In genomic region chr20:36624925-36625324, GRCh38 we compare ENCODE assay signal across 22 cellular contexts. TPM values are rescaled to one million over a fixed set of nuclear protein-coding genes. Genes with fewer than 3 reads are reported as not detected.
A peak's percentile ranks its signal among the peaks of the same experiment; 100 is the strongest.
DNase-seq lines count a peak whose midpoint lies in the region; ATAC-seq, FAIRE-seq and TF ChIP-seq lines count a peak whose summit lies in the region.
"Had no signal": no experiment of that assay in that cellular context is flagged by ENCODE, and none has a peak within 500 bp of the region (broad histone marks: within the 10 kb centered on the region; RNA-seq: fewer than 3 reads in every experiment).

No MANE protein-coding gene starts in this region.

- peaks cover 37% of the 10 kb centered on the region for H3K4me1 ChIP-seq in HepG2 (ENCODE audit: insufficient read depth, low read length)
- no peaks in the 10 kb centered on the region for H3K4me1 ChIP-seq in right lobe of liver
- H3K4me1 ChIP-seq in mucosa of rectum (ENCODE audit: control insufficient read depth in 2 of 2, insufficient read depth in 2 of 2, low read length in 2 of 2), result peaks cover 5 to 13% of the 10 kb centered on the region in 2 donors
- H3K4me1 ChIP-seq in kidney (ENCODE audit: control insufficient read depth in 1 of 2, insufficient read depth in 1 of 2, low read depth in 1 of 2, low read length in 2 of 2), result no peaks in the 10 kb centered on the region
- H3K4me1 ChIP-seq: thyroid gland had no signal

- H3K36me3 ChIP-seq in HepG2 (replicated peaks in 1 of 2; ENCODE audit: control insufficient read depth in 1 of 2, insufficient read depth in 2 of 2, low read length in 2 of 2), result no peaks in the 10 kb centered on the region
- H3K36me3 ChIP-seq in right lobe of liver, result no peaks in the 10 kb centered on the region
- no peaks in the 10 kb centered on the region for H3K36me3 ChIP-seq in mucosa of rectum (ENCODE audit: control insufficient read depth in 2 of 2, insufficient read depth in 2 of 2, low read length in 2 of 2)
- no peaks in the 10 kb centered on the region for H3K36me3 ChIP-seq in kidney (ENCODE audit: control insufficient read depth in 1 of 2, insufficient read depth in 2 of 2, low read length in 2 of 2)
- H3K36me3 ChIP-seq: thyroid gland had no signal

- in situ Hi-C loops in HepG2 (cut with HindIII; ENCODE audit: extremely low pct_ligation_motif_present, low pct_unique_long_range_greater_than_20kb), result no loop called here

- no peaks in the 10 kb centered on the region for H3K79me2 ChIP-seq in HepG2 (ENCODE audit: insufficient read depth, low read length)

- CTCF ChIA-PET in HepG2 (lab: Yijun Ruan, JAX; ENCODE audit: low intra/inter-chr PET ratio, low total read pairs), result no interaction called here

- H3K27me3 ChIP-seq in HepG2 (ENCODE audit: control insufficient read depth in 1 of 2, insufficient read depth in 2 of 2, low read length in 2 of 2), result no peaks in the 10 kb centered on the region
- H3K27me3 ChIP-seq in right lobe of liver, result no peaks in the 10 kb centered on the region
- no peaks in the 10 kb centered on the region for H3K27me3 ChIP-seq in mucosa of rectum (ENCODE audit: control insufficient read depth in 2 of 2, insufficient read depth in 2 of 2, low read length in 2 of 2)
- H3K27me3 ChIP-seq: thyroid gland had no signal

- H3K4me3 ChIP-seq in HepG2 (replicated peaks in 1 of 3; ENCODE audit: insufficient read depth in 1 of 3, low read depth in 2 of 3, low read length in 3 of 3), result no peak overlapping the region
- H3K4me3 ChIP-seq in right lobe of liver, result no peak overlapping the region
- H3K4me3 ChIP-seq in mucosa of rectum (ENCODE audit: low read length in 2 of 2), result peak overlapping the region in 1 of 2 donors; percentile 22
- H3K4me3 ChIP-seq in kidney (ENCODE audit: low read length in 2 of 2), result no peak overlapping the region
- H3K4me3 ChIP-seq: thyroid gland had no signal

- H3K9ac ChIP-seq in HepG2 (ENCODE audit: insufficient read depth, low read depth, low read length) (peak overlapping the region; percentile 48; the same call in 1 of the 2 replicates), mucosa of rectum (ENCODE audit: low read depth in 1 of 2, low read length in 2 of 2) (no peak overlapping the region), kidney (ENCODE audit: low read length in 2 of 2) (no peak overlapping the region)

- WGBS in HepG2 (ENCODE audit: low lambda C conversion rate), result 79% methylated on average over 2 of the region's 2 CpGs
- WGBS in right lobe of liver (ENCODE audit: insufficient coverage, low coverage, low lambda C conversion rate, missing lambda C conversion rate), result 100% methylated on average over 1 of the region's 2 CpGs

- TF ChIP-seq POLR2A in HepG2 (IDR thresholded peaks at IDR 0.05; ENCODE audit: insufficient read depth in 1 of 2, low read depth in 2 of 2, low read length in 2 of 2) (no peak), right lobe of liver (IDR thresholded peaks at IDR 0.05) (no peak)

- H3K27ac ChIP-seq in HepG2 (ENCODE audit: extremely low read length, insufficient read depth, low read length), result no peak overlapping the region
- no peak overlapping the region for H3K27ac ChIP-seq in right lobe of liver
- peak overlapping the region; percentile 32 to 76 for H3K27ac ChIP-seq in mucosa of rectum (ENCODE audit: low read depth in 2 of 2, low read length in 2 of 2)
- no peak overlapping the region for H3K27ac ChIP-seq in kidney (ENCODE audit: low read depth in 2 of 2, low read length in 2 of 2)
- H3K27ac ChIP-seq: thyroid gland had no signal

- BruUV-seq in HepG2 (replicated peaks; lab: Mats Ljungman, UMichigan), result no TSS peak

- DNase-seq in NCI-H510A treated with DMSO at 0.1 percent for 48 hours (lab: John Stamatoyannopoulos, UW) (peak; percentile 29), NCI-H510A (lab: John Stamatoyannopoulos, UW) (no peak), HepG2 (ENCODE audit: low spot score) (no peak), right lobe of liver (no peak), kidney (no peak), islet precursor cell (no peak)
- DNase-seq: 8988T; activated CD4-positive, alpha-beta T cell treated with anti-CD3 and anti-CD28 coated beads for 4 hours; NCI-H1694 treated with DMSO at 0.1 percent for 48 hours; OCI-M1; stimulated activated naive CD4-positive, alpha-beta T cell; thyroid gland had no signal

- intact Hi-C loops in HepG2 (cut with micrococcal nuclease; ENCODE audit: unreplicated experiment) (no loop called here), right lobe of liver (cut with DNase I) (no loop called here), kidney (cut with DNase I) (no loop called here)

- no peak for TF ChIP-seq RAD21 in HepG2 (CRISPR knock-in tag; IDR thresholded peaks at IDR 0.05)

- TF ChIP-seq EP300 in HepG2 (IDR thresholded peaks at IDR 0.05; ENCODE audit: low read depth in 2 of 2, low read length in 2 of 2) (no peak), HepG2 (CRISPR knock-in tag; IDR thresholded peaks at IDR 0.05; ENCODE audit: borderline replicate concordance) (no peak)

- no peak; the same call in 2 of the 3 replicates for ATAC-seq in HepG2
- ATAC-seq in right lobe of liver, result no peak
- no peak for ATAC-seq in GM19452 (IDR thresholded peaks at IDR 0.05; ENCODE audit: unreplicated experiment)

- POLR2A ChIA-PET in HepG2 (lab: Yijun Ruan, JAX), result interaction anchor here (0.7 to 4.5 kb wide), 5 partner anchors 8 to 120 kb away, joined by 3 to 52 read pairs (median 13); partner anchors contain the start of gene RAB5IF

- H3K9me3 ChIP-seq in HepG2 (ENCODE audit: low read length), result no peaks in the 10 kb centered on the region
- no peaks in the 10 kb centered on the region for H3K9me3 ChIP-seq in right lobe of liver
- no peaks in the 10 kb centered on the region for H3K9me3 ChIP-seq in mucosa of rectum (ENCODE audit: control insufficient read depth in 2 of 2, low read length in 2 of 2)
- H3K9me3 ChIP-seq in kidney (ENCODE audit: control insufficient read depth in 1 of 2, low read length in 2 of 2), result no peaks in the 10 kb centered on the region
- H3K9me3 ChIP-seq: thyroid gland had no signal

- FAIRE-seq in HepG2 (lab: Jason Lieb, UNC) (no peak), kidney (lab: Jason Lieb, UNC) (no peak)
- FAIRE-seq: astrocyte, small intestine, TTC549 had no signal

- H4K20me1 ChIP-seq in HepG2 (ENCODE audit: insufficient read depth, low read length), result no peaks in the 10 kb centered on the region

- H3K4me2 ChIP-seq in HepG2 (ENCODE audit: low read depth, low read length), result peak overlapping the region; percentile 75

- no peak overlapping the region for H2AFZ ChIP-seq in HepG2 (ENCODE audit: low read length)

- TF ChIP-seq CTCF in HepG2 (CRISPR knock-in tag; IDR thresholded peaks at IDR 0.05) (no peak), right lobe of liver (IDR thresholded peaks at IDR 0.05) (no peak), kidney (IDR thresholded peaks at IDR 0.05; ENCODE audit: borderline replicate concordance, extremely low read depth, insufficient read depth) (no peak)

RNA-seq across cellular contexts. Expression of gene RAB5IF, which starts 19.3 kb away (rescaled TPM):
- 292 and 305 TPM in 2 replicates for total RNA-seq in HepG2 (2016; rRNA removed; fragmentation: Illumina TruSeq; extraction: Trizol)
- 190 and 258 TPM in 2 replicates for total RNA-seq in HepG2 (2016; cell fraction: cytosol; rRNA removed; fragmentation: Illumina TruSeq; extraction: Trizol; ENCODE audit: low read depth)
- 267 and 306 TPM in 2 replicates for total RNA-seq in HepG2 (2016; cell fraction: insoluble cytoplasmic fraction; rRNA removed; fragmentation: Illumina TruSeq; extraction: Trizol)
- total RNA-seq in HepG2 (2016; cell fraction: membrane; rRNA removed; fragmentation: Illumina TruSeq; extraction: Trizol), result 365 and 437 TPM in 2 replicates
- 223 and 239 TPM in 2 replicates for total RNA-seq in HepG2 (2016; cell fraction: nucleus; rRNA removed; fragmentation: Illumina TruSeq; extraction: Trizol)
- 218 and 261 TPM in 2 replicates for polyA plus RNA-seq in HepG2 (2011; rRNA removed)
- polyA plus RNA-seq in HepG2 (2011; cell fraction: cytosol; rRNA removed), result 176 and 232 TPM in 2 replicates
- polyA plus RNA-seq in HepG2 (2011; cell fraction: nucleus; rRNA removed), result 176 and 181 TPM in 2 replicates
- 118 and 180 TPM in 2 replicates for polyA plus RNA-seq in HepG2 (2012)
- polyA plus RNA-seq in HepG2 (2016; cell fraction: cytosol; fragmentation: Illumina TruSeq; extraction: Trizol; ENCODE audit: low read depth), result 222 and 320 TPM in 2 replicates
- 310 and 340 TPM in 2 replicates for polyA plus RNA-seq in HepG2 (2016; cell fraction: insoluble cytoplasmic fraction; fragmentation: Illumina TruSeq; extraction: Trizol; ENCODE audit: low read depth)
- 323 and 387 TPM in 2 replicates for polyA plus RNA-seq in HepG2 (2016; cell fraction: membrane; fragmentation: Illumina TruSeq; extraction: Trizol; ENCODE audit: low read depth)
- polyA plus RNA-seq in HepG2 (2016; cell fraction: nucleus; fragmentation: Illumina TruSeq; extraction: Trizol; ENCODE audit: insufficient read depth, low read depth), result 436 and 461 TPM in 2 replicates
- 97.1 and 193 TPM in 2 replicates for polyA minus RNA-seq in HepG2 (2011; rRNA and poly(A)+ RNA removed; ENCODE audit: low replicate concordance)
- polyA minus RNA-seq in HepG2 (2011; cell fraction: cytosol; rRNA and poly(A)+ RNA removed), result 56.5 and 59.2 TPM in 2 replicates
- 46.6 and 50.2 TPM in 2 replicates for polyA minus RNA-seq in HepG2 (2011; cell fraction: nucleus; rRNA and poly(A)+ RNA removed)
- 100 to 1,000 TPM in 5 of 6 experiments, 10 to 100 TPM in 1; 78.1 to 232 (median 125) TPM for total RNA-seq in right lobe of liver
- 71.0 TPM for total RNA-seq in kidney
- polyA plus RNA-seq in kidney (ENCODE audit: insufficient read depth, low read depth, low replicate concordance), result 110 TPM

RNA-seq across cellular contexts. Expression of gene SLA2, which starts 21.1 kb away (rescaled TPM):
- total RNA-seq in HepG2 (2016; rRNA removed; fragmentation: Illumina TruSeq; extraction: Trizol) (1.6 and 1.8 TPM in 2 replicates), right lobe of liver (under 1 TPM; 0.18 to 0.50 (median 0.32) TPM), kidney (1.5 TPM)
- total RNA-seq in HepG2 (2016; cell fraction: cytosol; rRNA removed; fragmentation: Illumina TruSeq; extraction: Trizol; ENCODE audit: low read depth), result 0.20 and 0.71 TPM in 2 replicates
- 1.7 and 2.2 TPM in 2 replicates for total RNA-seq in HepG2 (2016; cell fraction: insoluble cytoplasmic fraction; rRNA removed; fragmentation: Illumina TruSeq; extraction: Trizol)
- 1.8 TPM in 2 replicates for total RNA-seq in HepG2 (2016; cell fraction: membrane; rRNA removed; fragmentation: Illumina TruSeq; extraction: Trizol)
- total RNA-seq in HepG2 (2016; cell fraction: nucleus; rRNA removed; fragmentation: Illumina TruSeq; extraction: Trizol), result 0.94 and 1.2 TPM in 2 replicates
- polyA plus RNA-seq in HepG2 (2011; rRNA removed) (3.6 and 4.5 TPM in 2 replicates), kidney (ENCODE audit: insufficient read depth, low read depth, low replicate concordance) (0.24 TPM)
- 4.4 and 4.5 TPM in 2 replicates for polyA plus RNA-seq in HepG2 (2011; cell fraction: cytosol; rRNA removed)
- polyA plus RNA-seq in HepG2 (2011; cell fraction: nucleus; rRNA removed), result 2.9 and 3.0 TPM in 2 replicates
- polyA plus RNA-seq in HepG2 (2012), result 1.2 and 2.0 TPM in 2 replicates
- polyA plus RNA-seq in HepG2 (2016; cell fraction: cytosol; fragmentation: Illumina TruSeq; extraction: Trizol; ENCODE audit: low read depth), result 0.62 and 0.83 TPM in 2 replicates
- 2.6 TPM in 2 replicates for polyA plus RNA-seq in HepG2 (2016; cell fraction: insoluble cytoplasmic fraction; fragmentation: Illumina TruSeq; extraction: Trizol; ENCODE audit: low read depth)
- 1.6 TPM in 2 replicates for polyA plus RNA-seq in HepG2 (2016; cell fraction: membrane; fragmentation: Illumina TruSeq; extraction: Trizol; ENCODE audit: low read depth)
- polyA plus RNA-seq in HepG2 (2016; cell fraction: nucleus; fragmentation: Illumina TruSeq; extraction: Trizol; ENCODE audit: insufficient read depth, low read depth), result 2.1 TPM in 2 replicates
- polyA minus RNA-seq in HepG2 (2011; rRNA and poly(A)+ RNA removed; ENCODE audit: low replicate concordance), result 0.09 and 3.5 TPM in 2 replicates
- 1.5 and 1.6 TPM in 2 replicates for polyA minus RNA-seq in HepG2 (2011; cell fraction: cytosol; rRNA and poly(A)+ RNA removed)
- 1.2 and 1.3 TPM in 2 replicates for polyA minus RNA-seq in HepG2 (2011; cell fraction: nucleus; rRNA and poly(A)+ RNA removed)
- total RNA-seq: Calu3, epithelial cell of proximal tubule, fibroblast of villous mesenchyme, H4, LHCN-M2 had no signal

RNA-seq across cellular contexts. Expression of gene TGIF2, which starts 51.5 kb away (rescaled TPM):
- total RNA-seq in HepG2 (2016; rRNA removed; fragmentation: Illumina TruSeq; extraction: Trizol) (53.9 and 60.3 TPM in 2 replicates), right lobe of liver (1 to 10 TPM; 3.2 to 7.8 (median 5.9) TPM), kidney (15.3 TPM)
- 14.9 and 16.3 TPM in 2 replicates for total RNA-seq in HepG2 (2016; cell fraction: cytosol; rRNA removed; fragmentation: Illumina TruSeq; extraction: Trizol; ENCODE audit: low read depth)
- total RNA-seq in HepG2 (2016; cell fraction: insoluble cytoplasmic fraction; rRNA removed; fragmentation: Illumina TruSeq; extraction: Trizol), result 49.1 and 52.3 TPM in 2 replicates
- total RNA-seq in HepG2 (2016; cell fraction: membrane; rRNA removed; fragmentation: Illumina TruSeq; extraction: Trizol), result 65.6 and 66.2 TPM in 2 replicates
- total RNA-seq in HepG2 (2016; cell fraction: nucleus; rRNA removed; fragmentation: Illumina TruSeq; extraction: Trizol), result 24.2 and 31.3 TPM in 2 replicates
- polyA plus RNA-seq in HepG2 (2011; rRNA removed) (41.3 and 49.9 TPM in 2 replicates), kidney (ENCODE audit: insufficient read depth, low read depth, low replicate concordance) (11.0 TPM)
- 46.3 and 49.3 TPM in 2 replicates for polyA plus RNA-seq in HepG2 (2011; cell fraction: cytosol; rRNA removed)
- 32.5 and 35.0 TPM in 2 replicates for polyA plus RNA-seq in HepG2 (2011; cell fraction: nucleus; rRNA removed)
- 23.6 and 28.9 TPM in 2 replicates for polyA plus RNA-seq in HepG2 (2012)
- polyA plus RNA-seq in HepG2 (2016; cell fraction: cytosol; fragmentation: Illumina TruSeq; extraction: Trizol; ENCODE audit: low read depth), result 12.4 and 13.0 TPM in 2 replicates
- polyA plus RNA-seq in HepG2 (2016; cell fraction: insoluble cytoplasmic fraction; fragmentation: Illumina TruSeq; extraction: Trizol; ENCODE audit: low read depth), result 49.9 and 59.5 TPM in 2 replicates
- 44.7 and 47.8 TPM in 2 replicates for polyA plus RNA-seq in HepG2 (2016; cell fraction: membrane; fragmentation: Illumina TruSeq; extraction: Trizol; ENCODE audit: low read depth)
- 38.6 and 40.7 TPM in 2 replicates for polyA plus RNA-seq in HepG2 (2016; cell fraction: nucleus; fragmentation: Illumina TruSeq; extraction: Trizol; ENCODE audit: insufficient read depth, low read depth)
- 14.1 and 93.1 TPM in 2 replicates for polyA minus RNA-seq in HepG2 (2011; rRNA and poly(A)+ RNA removed; ENCODE audit: low replicate concordance)
- polyA minus RNA-seq in HepG2 (2011; cell fraction: cytosol; rRNA and poly(A)+ RNA removed), result 38.7 and 42.5 TPM in 2 replicates
- polyA minus RNA-seq in HepG2 (2011; cell fraction: nucleus; rRNA and poly(A)+ RNA removed), result 19.2 and 22.9 TPM in 2 replicates

Comparison
In these comparisons a context has a peak if more than half of its experiments do, and no peak if none do; other contexts are left out.
1. H3K27ac ChIP-seq: peak in mucosa of rectum (2 of 2); none in HepG2 (single experiment), right lobe of liver (0 of 3) and kidney (0 of 2).